Comparison of ENCODE assay signal across 32 cellular contexts in genomic region chrX:3550871-3551270, GRCh38.
"Had no signal": no experiment of that assay in that cellular context is flagged by ENCODE, and none has a peak within 500 bp of the region (broad histone marks: within the 10 kb centered on the region; RNA-seq: fewer than 3 reads in every experiment).

No MANE protein-coding gene starts in this region.

- ATAC-seq: activated CD8-positive, alpha-beta T cell treated with anti-CD3 and anti-CD28 coated beads for 36 hours; activated naive CD4-positive, alpha-beta T cell treated with anti-CD3 and anti-CD28 coated beads, Interleukin-2, amount 50 U/mL, for 72 hours; activated T-cell treated with anti-CD3 and anti-CD28 coated beads, Interleukin-2, amount 50 U/mL, for 4 hours; activated T-cell treated with anti-CD3 and anti-CD28 coated beads, Interleukin-2, amount 50 U/mL, for 72 hours; activated T-helper 17 cell treated with anti-CD3 and anti-CD28 coated beads, Interleukin-2, amount 50 U/mL, for 72 hours had no signal

- FAIRE-seq: colon had no signal

- H3K27me3 ChIP-seq: adrenal gland, body of pancreas, brain microvascular endothelial cell, breast epithelium had no signal

- H3K27ac ChIP-seq: adrenal gland, body of pancreas, brain microvascular endothelial cell, breast epithelium, VCaP had no signal

- H3K4me3 ChIP-seq: adrenal gland, body of pancreas, breast epithelium had no signal

- H3K4me1 ChIP-seq: breast epithelium had no signal

- DNase-seq: activated B cell treated with CpG ODN at 0.5 μM for 24 hours; activated CD4-positive, alpha-beta memory T cell treated with anti-CD3 and anti-CD28 coated beads for 36 hours; activated CD4-positive, alpha-beta T cell treated with anti-CD3 and anti-CD28 coated beads for 4 hours; activated CD4-positive, alpha-beta T cell treated with anti-CD3 and anti-CD28 coated beads, Interleukin-2, amount 10 ng/mL, durations not matched to agents 24 days and 14 days; activated CD4-positive, alpha-beta T cell treated with anti-CD3 and anti-CD28 coated beads, Interleukin-2, amount 50 U/mL, for 1 hour; activated CD4-positive, alpha-beta T cell treated with anti-CD3 and anti-CD28 coated beads, Interleukin-2, amount 50 U/mL, for 4 hours; activated CD4-positive, CD25-positive, alpha-beta regulatory T cell treated with anti-CD3 and anti-CD28 coated beads, Interleukin-2, amount 50 U/mL, for 72 hours; activated CD8-positive, alpha-beta memory T cell treated with anti-CD3 and anti-CD28 coated beads, Interleukin-2, amount 50 U/mL, for 4 hours; activated CD8-positive, alpha-beta T cell treated with anti-CD3 and anti-CD28 coated beads for 36 hours; activated effector memory CD4-positive, alpha-beta T cell treated with anti-CD3 and anti-CD28 coated beads, Interleukin-2, amount 50 U/mL, for 16 hours; activated gamma-delta T cell treated with Interleukin-2 at 50 U/mL for 16 hours; activated naive CD4-positive, alpha-beta T cell; activated naive CD4-positive, alpha-beta T cell treated with anti-CD3 and anti-CD28 coated beads for 36 hours; activated naive CD4-positive, alpha-beta T cell treated with anti-CD3 and anti-CD28 coated beads, Interleukin-2, amount 50 U/mL, for 16 hours; activated naive CD8-positive, alpha-beta T cell treated with anti-CD3 and anti-CD28 coated beads for 36 hours; activated T-cell treated with anti-CD3 and anti-CD28 coated beads for 4 hours; activated T-cell treated with anti-CD3 and anti-CD28 coated beads, Interleukin-2, amount 50 U/mL, for 1 hour; activated T-cell treated with anti-CD3 and anti-CD28 coated beads, Interleukin-2, amount 50 U/mL, for 4 hours; activated T-cell treated with anti-CD3 and anti-CD28 coated beads, Interleukin-2, amount 50 U/mL, for 72 hours; amniotic stem cell; aorta; brain microvascular endothelial cell; central memory CD4-positive, alpha-beta T cell; T-helper 2 cell; T-helper 9 cell had no signal

- H3K36me3 ChIP-seq: adrenal gland, brain microvascular endothelial cell, breast epithelium had no signal

- H3K9me3 ChIP-seq: adrenal gland, body of pancreas, breast epithelium had no signal
